In genomic region chr20:650954-651353, GRCh38 we compare ENCODE assay signal across 13 cellular contexts. TPM values are rescaled to one million over a fixed set of nuclear protein-coding genes. Genes with fewer than 3 reads are reported as not detected.
DNase-seq lines count a peak whose midpoint lies in the region; ATAC-seq and TF ChIP-seq lines count a peak whose summit lies in the region.
"Had no signal": no experiment of that assay in that cellular context is flagged by ENCODE, and none has a peak within 500 bp of the region (broad histone marks: within the 10 kb centered on the region; RNA-seq: fewer than 3 reads in every experiment).

No MANE protein-coding gene starts in this region.

- H3K9me3 Mint-ChIP-seq in stimulated activated naive CD8-positive, alpha-beta T cell treated with anti-CD3 and anti-CD28 coated beads, Interleukin-15, Interleukin-2, amounts not matched to agents 100 ng/mL and 50 ng/mL, for 24 hours: no peaks in the 10 kb centered on the region

- H3K4me3 ChIP-seq in fibroblast of the aortic adventitia (ENCODE audit: low read depth, low read length): peak overlapping the region; percentile 18
- H3K4me3 ChIP-seq: tibial nerve had no signal

- peak; percentile 26; the same call in 1 of the 2 replicates for TF ChIP-seq CTCF in VCaP (conservative IDR thresholded peaks at IDR 0.05)
- peak; percentile 42 for TF ChIP-seq CTCF in fibroblast of the aortic adventitia (IDR thresholded peaks at IDR 0.05; ENCODE audit: insufficient read depth, low read length)
- TF ChIP-seq CTCF in GM13976 (IDR thresholded peaks at IDR 0.05; ENCODE audit: borderline replicate concordance, control extremely low read depth, extremely low read depth, insufficient read depth, missing control alignments): no peak
- TF ChIP-seq CTCF in GM10266 (IDR thresholded peaks at IDR 0.05; ENCODE audit: control insufficient read depth, insufficient read depth, low read depth, missing control alignments): no peak

- peak overlapping the region; percentile 14 for H3K4me3 Mint-ChIP-seq in stimulated activated naive CD8-positive, alpha-beta T cell treated with anti-CD3 and anti-CD28 coated beads, Interleukin-15, Interleukin-2, amounts not matched to agents 100 ng/mL and 50 ng/mL, for 24 hours

- peaks cover 35% of the 10 kb centered on the region for H3K36me3 Mint-ChIP-seq in stimulated activated naive CD8-positive, alpha-beta T cell treated with anti-CD3 and anti-CD28 coated beads, Interleukin-15, Interleukin-2, amounts not matched to agents 100 ng/mL and 50 ng/mL, for 24 hours (ENCODE audit: low read depth)

- no peak for ATAC-seq in stimulated activated naive CD8-positive, alpha-beta T cell treated with anti-CD3 and anti-CD28 coated beads, Interleukin-15, Interleukin-2, amounts not matched to agents 100 U/mL and 50 U/mL, for 24 hours
- ATAC-seq in HG03432 (IDR thresholded peaks at IDR 0.05; ENCODE audit: unreplicated experiment): no peak
- ATAC-seq: left lung had no signal

- peak overlapping the region; percentile 92; the same call in 1 of the 2 replicates for H3K27ac ChIP-seq in VCaP
- H3K27ac ChIP-seq: left lung had no signal

- in situ Hi-C loops in GM13976 (cut with MboI; ENCODE audit: low sequenced_read_pairs, unreplicated experiment): no loop called here

- peaks cover 33% of the 10 kb centered on the region for H3K4me1 Mint-ChIP-seq in stimulated activated naive CD8-positive, alpha-beta T cell treated with anti-CD3 and anti-CD28 coated beads, Interleukin-15, Interleukin-2, amounts not matched to agents 100 ng/mL and 50 ng/mL, for 24 hours (ENCODE audit: low read depth)

- peaks cover 15% of the 10 kb centered on the region for H3K27me3 Mint-ChIP-seq in stimulated activated naive CD8-positive, alpha-beta T cell treated with anti-CD3 and anti-CD28 coated beads, Interleukin-15, Interleukin-2, amounts not matched to agents 100 ng/mL and 50 ng/mL, for 24 hours

- H3K27ac Mint-ChIP-seq in stimulated activated naive CD8-positive, alpha-beta T cell treated with anti-CD3 and anti-CD28 coated beads, Interleukin-15, Interleukin-2, amounts not matched to agents 100 ng/mL and 50 ng/mL, for 24 hours: peak overlapping the region; percentile 38

- no peak for DNase-seq in stimulated activated naive CD8-positive, alpha-beta T cell treated with anti-CD3 and anti-CD28 coated beads, Interleukin-15, Interleukin-2, amounts not matched to agents 100 U/mL and 50 U/mL, for 24 hours
- DNase-seq in fibroblast of the aortic adventitia (ENCODE audit: low read depth): peak; percentile 42
- DNase-seq in islet precursor cell: no peak
- DNase-seq in GM13976 (ENCODE audit: low spot score): no peak
- no peak for DNase-seq in GM10266 (ENCODE audit: extremely low spot score)
- DNase-seq: left lung, NCI-H524 treated with DMSO at 0.1 percent for 48 hours had no signal

RNA-seq across cellular contexts. Expression of gene SRXN1, which starts 2.0 kb away (rescaled TPM):
- 17.7 and 67.9 TPM in 2 replicates for total RNA-seq in fibroblast of the aortic adventitia (ENCODE audit: low replicate concordance)

RNA-seq across cellular contexts. Expression of gene SCRT2, which starts 24.6 kb away (rescaled TPM):
- total RNA-seq in fibroblast of the aortic adventitia (ENCODE audit: low replicate concordance): not detected in 2 replicates
- total RNA-seq: cardiac septum, left lung, pulmonary artery endothelial cell, tibial nerve had no signal

RNA-seq across cellular contexts. Expression of gene TCF15, which starts 40.8 kb away (rescaled TPM):
- total RNA-seq in fibroblast of the aortic adventitia (ENCODE audit: low replicate concordance): not detected in 2 replicates

Comparison
In these comparisons a context has a peak if more than half of its experiments do, and no peak if none do; other contexts are left out.
1. CTCF ChIP-seq: peak in VCaP (single experiment) and fibroblast of the aortic adventitia (single experiment); none in GM13976 (single experiment) and GM10266 (single experiment).